Comparison of ENCODE assay signal across 8 cellular contexts in the genomic region with DNA sequence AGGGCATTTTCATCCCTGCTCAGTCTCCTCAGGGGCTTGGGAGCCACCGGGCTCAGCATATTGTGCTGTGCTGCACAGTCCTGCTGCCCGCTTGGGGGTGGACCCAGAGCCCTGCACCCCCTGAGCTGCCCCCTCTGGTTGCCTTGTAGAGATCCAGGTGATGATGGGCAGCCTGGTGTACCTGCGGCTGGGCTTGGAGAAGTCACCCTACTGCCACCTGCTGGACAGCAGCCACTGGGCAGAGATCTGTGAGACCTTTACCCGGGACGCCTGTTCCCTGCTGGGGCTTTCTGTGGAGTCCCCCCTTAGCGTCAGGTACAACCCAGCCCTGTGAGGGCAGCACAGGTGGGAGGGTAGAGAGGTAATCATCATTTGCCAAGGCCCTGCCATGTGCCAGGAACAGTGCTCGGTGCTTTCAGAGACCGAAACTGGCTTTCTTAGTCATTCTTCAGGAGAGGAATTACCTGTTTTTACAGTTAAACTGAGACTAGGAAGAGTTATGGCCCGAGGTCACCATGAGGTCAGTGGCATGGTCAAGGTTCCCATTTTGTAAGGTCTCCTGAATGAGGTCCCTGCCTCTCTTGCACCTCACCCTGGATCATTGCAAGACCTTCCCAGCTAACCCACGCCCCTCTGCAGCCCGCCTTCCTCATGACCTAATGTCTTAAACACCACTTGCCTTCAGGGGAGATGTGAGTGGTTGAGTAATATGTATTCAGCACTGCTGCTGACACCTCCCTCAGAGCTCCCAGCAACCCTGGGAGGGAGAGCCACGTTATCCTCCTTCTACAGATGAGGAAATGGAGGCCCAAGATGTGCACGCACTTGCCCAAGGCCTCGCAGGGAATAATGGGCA. TPM values are rescaled to one million over a fixed set of nuclear protein-coding genes. Genes with fewer than 3 reads are reported as not detected.
DNase-seq lines count a peak whose midpoint lies in the region; ATAC-seq, FAIRE-seq and TF ChIP-seq lines count a peak whose summit lies in the region.
"Had no signal": no experiment of that assay in that cellular context is flagged by ENCODE, and none has a peak within 500 bp of the region (broad histone marks: within the 10 kb centered on the region; RNA-seq: fewer than 3 reads in every experiment).

No MANE protein-coding gene starts in this region.

- TF ChIP-seq POLR2A in GM12891 (IDR thresholded peaks at IDR 0.05; ENCODE audit: low read depth, low read length): no peak

- peaks cover 40% of the 10 kb centered on the region for H3K36me3 Mint-ChIP-seq in osteocyte (ENCODE audit: unreplicated experiment)

- intact Hi-C loops in upper lobe of right lung (cut with DNase I): no loop called here

- FAIRE-seq in GM12891 (lab: Jason Lieb, UNC): peak; percentile 78
- FAIRE-seq: frontal cortex had no signal

- no peaks in the 10 kb centered on the region for H3K4me1 Mint-ChIP-seq in osteocyte (ENCODE audit: unreplicated experiment)

- TF ChIP-seq CTCF in epithelial cell of proximal tubule (conservative IDR thresholded peaks at IDR 0.05; ENCODE audit: low read depth, low read length) (peak; percentile 85), osteocyte (IDR thresholded peaks at IDR 0.05) (peak; percentile 75), upper lobe of right lung (IDR thresholded peaks at IDR 0.05) (peak; percentile 65)

- H3K4me3 ChIP-seq in epithelial cell of proximal tubule (ENCODE audit: low read depth, low read length) (no peak overlapping the region), upper lobe of right lung (no peak overlapping the region)

- H3K9me3 ChIP-seq in upper lobe of right lung: no peaks in the 10 kb centered on the region

- no peaks in the 10 kb centered on the region for H3K27me3 ChIP-seq in upper lobe of right lung

- peak; percentile 70 for DNase-seq in GM12891 (ENCODE audit: insufficient read length, low spot score)
- peak; percentile 32 for DNase-seq in NCI-H748 treated with DMSO at 0.1 percent for 48 hours (lab: John Stamatoyannopoulos, UW)
- peak; percentile 24 to 40 (median 35) for DNase-seq in activated CD8-positive, alpha-beta memory T cell treated with anti-CD3 and anti-CD28 coated beads for 48 hours (ENCODE audit: low read depth in 2 of 3, low spot score in 2 of 3)
- DNase-seq in epithelial cell of proximal tubule (ENCODE audit: low read depth): no peak
- DNase-seq in osteocyte (ENCODE audit: extremely low spot score, unreplicated experiment): no peak
- DNase-seq in upper lobe of right lung: peak; percentile 81

- H3K27ac Mint-ChIP-seq in osteocyte (ENCODE audit: unreplicated experiment): no peak overlapping the region

- H3K9me3 Mint-ChIP-seq in osteocyte (ENCODE audit: unreplicated experiment): no peaks in the 10 kb centered on the region

- peak; percentile 56 for ATAC-seq in HG03095 (IDR thresholded peaks at IDR 0.05; ENCODE audit: unreplicated experiment)
- ATAC-seq in upper lobe of right lung: peak; percentile 78

- H3K27ac ChIP-seq in upper lobe of right lung: no peak overlapping the region

- H3K27me3 Mint-ChIP-seq in osteocyte (ENCODE audit: unreplicated experiment): no peaks in the 10 kb centered on the region

- H3K36me3 ChIP-seq in upper lobe of right lung: peaks cover 97% of the 10 kb centered on the region

- no peaks in the 10 kb centered on the region for H3K4me1 ChIP-seq in upper lobe of right lung

- H3K4me3 Mint-ChIP-seq in osteocyte (ENCODE audit: unreplicated experiment): no peak overlapping the region

TF ChIP-seq in GM12891, 5 proteins besides CTCF, POLR2A, EP300 and RAD21:
- no peak for TF ChIP-seq POU2F2 (IDR thresholded peaks at IDR 0.05; ENCODE audit: low read depth, low read length)
- TF ChIP-seq PAX5 (IDR thresholded peaks at IDR 0.05; ENCODE audit: insufficient read depth, low read length, severe bottlenecking): no peak
- no peak for TF ChIP-seq POLR2AphosphoS5 (IDR thresholded peaks at IDR 0.05; ENCODE audit: low read depth, low read length)
- TF ChIP-seq SPI1 (IDR thresholded peaks at IDR 0.05; ENCODE audit: low read depth, low read length): no peak
- TF ChIP-seq TAF1 (IDR thresholded peaks at IDR 0.05; ENCODE audit: low read depth, low read length): no peak

RNA-seq across cellular contexts. Expression of gene NHP2, which starts 7.5 kb away (rescaled TPM):
- polyA plus RNA-seq in GM12891 (2012; ENCODE audit: low read depth, missing spikeins): 273 TPM
- 392 and 572 TPM in 2 replicates for total RNA-seq in epithelial cell of proximal tubule
- 91.0 and 94.2 TPM in 2 replicates for total RNA-seq in osteocyte
- total RNA-seq in upper lobe of right lung: 60.1 TPM

RNA-seq across cellular contexts. Expression of gene RMND5B, which starts 15.4 kb away (rescaled TPM):
- 21.7 TPM for polyA plus RNA-seq in GM12891 (2012; ENCODE audit: low read depth, missing spikeins)
- total RNA-seq in epithelial cell of proximal tubule: 23.4 and 31.5 TPM in 2 replicates
- total RNA-seq in osteocyte: 38.8 and 39.5 TPM in 2 replicates
- total RNA-seq in upper lobe of right lung: 44.7 TPM

RNA-seq across cellular contexts. Expression of gene N4BP3, which starts 32.9 kb away (rescaled TPM):
- polyA plus RNA-seq in GM12891 (2012; ENCODE audit: low read depth, missing spikeins): 3.8 TPM
- total RNA-seq in epithelial cell of proximal tubule (3.1 and 4.3 TPM in 2 replicates), osteocyte (0.55 and 0.64 TPM in 2 replicates), upper lobe of right lung (5.2 TPM)

RNA-seq across cellular contexts. Expression of gene GMCL2, which starts 41.0 kb away (rescaled TPM):
- 0.03 TPM for polyA plus RNA-seq in GM12891 (2012; ENCODE audit: low read depth, missing spikeins)
- not detected in 2 replicates for total RNA-seq in epithelial cell of proximal tubule
- not detected in 2 replicates for total RNA-seq in osteocyte
- not detected for total RNA-seq in upper lobe of right lung
- total RNA-seq: frontal cortex had no signal

RNA-seq across cellular contexts. Expression of gene HNRNPAB, which starts 58.1 kb away (rescaled TPM):
- 163 TPM for polyA plus RNA-seq in GM12891 (2012; ENCODE audit: low read depth, missing spikeins)
- total RNA-seq in epithelial cell of proximal tubule (189 and 228 TPM in 2 replicates), osteocyte (128 and 131 TPM in 2 replicates), upper lobe of right lung (116 TPM)

Comparison
In these comparisons a context has a peak if more than half of its experiments do, and no peak if none do; other contexts are left out.
1. DNase-seq: peak in GM12891 (single experiment), NCI-H748 treated with DMSO at 0.1 percent for 48 hours (single experiment), activated CD8-positive, alpha-beta memory T cell treated with anti-CD3 and anti-CD28 coated beads for 48 hours (3 of 3) and upper lobe of right lung (single experiment); none in epithelial cell of proximal tubule (single experiment) and osteocyte (single experiment).
2. Peak in every context shown above with its lines, with median percentiles within 50 percentile points of each other: CTCF ChIP-seq.